ENCODE assay signal across 2 cellular contexts in genomic region chr6:168155193-168155592, GRCh38.
TF ChIP-seq lines count a peak whose summit lies in the region.

No MANE protein-coding gene starts in this region.

TF ChIP-seq in IMR-90, 13 proteins besides CTCF, POLR2A, EP300 and RAD21:
- TF ChIP-seq FOS (IDR thresholded peaks at IDR 0.05; ENCODE audit: low read depth, low read length) (peak; percentile 65), CHD1 (IDR thresholded peaks at IDR 0.05; ENCODE audit: low read depth, low read length) (no peak), CEBPB (IDR thresholded peaks at IDR 0.05; ENCODE audit: low read depth, low read length) (0 out of 2 replicates have a peak, but pooled peaks have one; percentile 20), NFE2L2 (IDR thresholded peaks at IDR 0.05; ENCODE audit: low read depth, low read length) (peak; percentile 87), MXI1 (IDR thresholded peaks at IDR 0.05; ENCODE audit: borderline replicate concordance, low read depth, low read length) (no peak)

TF ChIP-seq in H1, 55 proteins besides CTCF, POLR2A, EP300 and RAD21:
- TF ChIP-seq BACH1 (IDR thresholded peaks at IDR 0.05; ENCODE audit: low read length), result peak; percentile 36; the same call in 1 of the 2 replicates
- no peak for TF ChIP-seq NANOG (IDR thresholded peaks at IDR 0.05; ENCODE audit: insufficient read depth, low read depth, low read length, poor library complexity, severe bottlenecking)
- TF ChIP-seq CBX5 (IDR thresholded peaks at IDR 0.05; ENCODE audit: low read depth, low read length), result no peak
- TF ChIP-seq BCL11A (IDR thresholded peaks at IDR 0.05; ENCODE audit: low read depth in 2 of 2, low read length in 2 of 2), result no peak
